In genomic region chr11:58055806-58056401, GRCh38 we compare ENCODE assay signal across 7 cellular contexts. TPM values are rescaled to one million over a fixed set of nuclear protein-coding genes. Genes with fewer than 3 reads are reported as not detected.
"Had no signal": no experiment of that assay in that cellular context is flagged by ENCODE, and none has a peak within 500 bp of the region (broad histone marks: within the 10 kb centered on the region; RNA-seq: fewer than 3 reads in every experiment).

No MANE protein-coding gene starts in this region.

- H3K27ac ChIP-seq: KMS-11 had no signal

- H2AFZ ChIP-seq: GM23338 had no signal

- DNase-seq: H9, HCEC 1CT, KBM-7 had no signal

- H3K4me2 ChIP-seq: GM23338, KMS-11 had no signal

- ATAC-seq: GM23338 had no signal

- H3K4me3 ChIP-seq: GM23338 had no signal

- H3K9ac ChIP-seq: KMS-11 had no signal

RNA-seq across cellular contexts. Expression of gene OR6Q1, which starts 25.2 kb away (rescaled TPM):
- total RNA-seq: GM23338, H1, H9, HT-29 had no signal
- polyA plus RNA-seq: GM23338, H1 had no signal

RNA-seq across cellular contexts. Expression of gene OR9Q1, which starts 32.2 kb away (rescaled TPM):
- total RNA-seq: GM23338, H1, H9, HT-29 had no signal
- polyA plus RNA-seq: GM23338, H1 had no signal
